ENCODE assay signal across 20 cellular contexts in the genomic region with DNA sequence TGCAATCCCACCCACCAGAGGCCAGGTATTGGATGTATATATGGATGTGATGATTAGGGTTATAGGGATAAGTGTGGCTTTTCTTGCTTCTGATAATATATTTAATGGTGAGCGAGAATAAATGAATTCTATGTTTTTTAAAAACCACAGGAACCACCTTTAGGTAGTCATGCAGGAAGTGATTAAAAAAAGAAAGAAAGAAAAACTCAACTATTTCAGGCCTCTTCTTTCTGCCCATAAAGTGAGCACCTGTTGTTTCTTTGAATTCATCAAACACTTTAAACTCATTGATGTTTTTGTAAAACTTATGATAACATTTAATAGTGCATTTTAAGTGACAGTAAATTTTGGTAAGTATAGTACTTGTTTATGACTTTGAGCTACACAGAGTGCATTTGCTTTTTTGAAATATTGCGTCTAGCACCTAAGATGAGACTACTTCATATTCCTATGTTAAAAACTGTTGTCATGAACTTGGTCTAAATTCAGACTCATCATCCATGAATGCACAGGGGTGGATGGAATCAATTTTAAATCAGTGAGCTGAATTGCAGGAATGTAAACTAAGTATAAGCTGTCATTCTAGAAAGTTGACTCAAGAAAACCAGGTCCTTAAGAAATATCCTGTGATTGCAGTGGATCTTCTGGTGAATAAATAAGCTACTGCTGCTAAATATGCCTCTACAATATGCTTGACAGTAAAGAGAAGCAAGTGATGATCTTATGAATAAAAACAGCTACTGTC.
A peak's percentile ranks its signal among the peaks of the same experiment; 100 is the strongest.
DNase-seq lines count a peak whose midpoint lies in the region.
"Had no signal": no experiment of that assay in that cellular context is flagged by ENCODE, and none has a peak within 500 bp of the region (broad histone marks: within the 10 kb centered on the region; RNA-seq: fewer than 3 reads in every experiment).

No MANE protein-coding gene starts in this region.

- no peak overlapping the region for H3K4me3 ChIP-seq in Jurkat, Clone E6-1 (ENCODE audit: low read length)

- DNase-seq in EH (ENCODE audit: low read depth): peak; percentile 65
- DNase-seq in Jurkat, Clone E6-1 (ENCODE audit: low read depth, low spot score): peak; percentile 12
- peak; percentile 71 for DNase-seq in fibroblast of gingiva (ENCODE audit: low read depth)
- no peak for DNase-seq in NAMALWA (ENCODE audit: low spot score)
- no peak for DNase-seq in posterior vena cava (ENCODE audit: low spot score)
- DNase-seq in dermis blood vessel endothelial cell: no peak
- no peak for DNase-seq in NCI-H1436 (lab: John Stamatoyannopoulos, UW)
- DNase-seq: activated CD4-positive, alpha-beta T cell treated with anti-CD3 and anti-CD28 coated beads, Interleukin-2, amount 50 U/mL, for 4 hours; activated CD8-positive, alpha-beta memory T cell treated with anti-CD3 and anti-CD28 coated beads, Interleukin-2, amount 10 ng/mL, durations not matched to agents 7 days and 5 days; activated naive CD4-positive, alpha-beta T cell treated with Interleukin-2 at 50 U/mL for 16 hours; activated T-cell treated with anti-CD3 and anti-CD28 coated beads, Interleukin-2, amount 50 U/mL, for 72 hours; AML-193; CD4-positive, alpha-beta T cell; immature natural killer cell; NCI-H2029 treated with DMSO at 0.1 percent for 48 hours; NCI-H524 treated with DMSO at 0.1 percent for 48 hours; NK-92 treated with Interleukin-12 subunit alpha and Interleukin-12 subunit beta, amount 100 ng/mL, for 24 hours; PC-3; SK-N-SH; T-helper 17 cell had no signal

- intact Hi-C loops in posterior vena cava (cut with DNase I): no loop called here

Comparison
In these comparisons a context has a peak if more than half of its experiments do, and no peak if none do; other contexts are left out.
1. DNase-seq: peak in EH (single experiment), Jurkat, Clone E6-1 (single experiment) and fibroblast of gingiva (single experiment); none in NAMALWA (single experiment), posterior vena cava (single experiment), dermis blood vessel endothelial cell (single experiment) and NCI-H1436 (single experiment).